ENCODE assay signal across 1 cellular context in genomic region chr17:82050761-82051641, GRCh38.
TF ChIP-seq lines count a peak whose summit lies in the region.

No MANE protein-coding gene starts in this region.

TF ChIP-seq in H1, 55 proteins besides CTCF, POLR2A, EP300 and RAD21:
- TF ChIP-seq EGR1 (IDR thresholded peaks at IDR 0.05; ENCODE audit: borderline replicate concordance, low read depth, low read length) (no peak), BRCA1 (IDR thresholded peaks at IDR 0.05; ENCODE audit: low read depth, low read length) (no peak), CHD2 (IDR thresholded peaks at IDR 0.05; ENCODE audit: low read length) (no peak), TEAD4 (IDR thresholded peaks at IDR 0.05; ENCODE audit: low read depth, low read length) (no peak), SP2 (IDR thresholded peaks at IDR 0.05; ENCODE audit: low read length) (no peak), TBP (IDR thresholded peaks at IDR 0.05; ENCODE audit: low read depth, low read length) (no peak), RNF2 (IDR thresholded peaks at IDR 0.05; ENCODE audit: borderline replicate concordance, low read depth, low read length, missing control alignments, poor library complexity, severe bottlenecking) (no peak), SIX5 (IDR thresholded peaks at IDR 0.05; ENCODE audit: low read depth, low read length) (no peak), CBX5 (IDR thresholded peaks at IDR 0.05; ENCODE audit: low read depth, low read length) (no peak), CEBPB (IDR thresholded peaks at IDR 0.05; ENCODE audit: low read depth, low read length) (no peak), RXRA (IDR thresholded peaks at IDR 0.05; ENCODE audit: insufficient read depth, low read depth, low read length) (no peak), CBX8 (IDR thresholded peaks at IDR 0.05; ENCODE audit: borderline replicate concordance, low read depth, low read length) (no peak), TAF7 (optimal IDR thresholded peaks at IDR 0.05; ENCODE audit: borderline replicate concordance, low read depth, low read length) (no peak), CTBP2 (IDR thresholded peaks at IDR 0.05; ENCODE audit: borderline replicate concordance, insufficient read depth, insufficient read length, low read length) (no peak), JUN (IDR thresholded peaks at IDR 0.05; ENCODE audit: low read depth, low read length) (no peak), ATF3 (IDR thresholded peaks at IDR 0.05; ENCODE audit: insufficient read depth, low read depth, low read length) (no peak), SIRT6 (IDR thresholded peaks at IDR 0.05; ENCODE audit: low read length) (no peak), KDM4A (IDR thresholded peaks at IDR 0.05; ENCODE audit: low read depth, low read length, severe bottlenecking) (no peak), POLR2AphosphoS5 (IDR thresholded peaks at IDR 0.05; ENCODE audit: low read depth, low read length) (no peak)
